Comparison of ENCODE assay signal across 8 cellular contexts in genomic region chr11:61361237-61361636, GRCh38. TPM values are rescaled to one million over a fixed set of nuclear protein-coding genes. Genes with fewer than 3 reads are reported as not detected.
DNase-seq lines count a peak whose midpoint lies in the region; ATAC-seq and TF ChIP-seq lines count a peak whose summit lies in the region.

No MANE protein-coding gene starts in this region.

- H3K9me3 Mint-ChIP-seq in H9 (no peaks in the 10 kb centered on the region; a peak in 1 of 5 replicates), T-cell (no peaks in the 10 kb centered on the region)

- H3K36me3 Mint-ChIP-seq in H9 (ENCODE audit: insufficient read depth in 1 of 3, low read depth in 3 of 3) (peaks cover 17 to 32% (median 21%) of the 10 kb centered on the region in 3 experiments), T-cell (peaks cover 8% of the 10 kb centered on the region)

- no peak overlapping the region for H3K27ac ChIP-seq in H9 (ENCODE audit: insufficient read length, low read depth, low read length)
- H3K27ac ChIP-seq in foreskin keratinocyte: peak overlapping the region; percentile 94

- DNase-seq in H9: no peak
- DNase-seq in T-cell: peak in 1 of 34 experiments; percentile 1
- DNase-seq in foreskin keratinocyte: no peak
- no peak for DNase-seq in NCI-H2081 (lab: John Stamatoyannopoulos, UW)

- peak overlapping the region; percentile 83 for H3K4me2 ChIP-seq in H9 (ENCODE audit: insufficient read depth, insufficient read length, low read length)
- peak overlapping the region; percentile 89 for H3K4me2 ChIP-seq in skeletal muscle satellite cell (ENCODE audit: low read length)

- no peak overlapping the region for H2BK5ac ChIP-seq in H9 (ENCODE audit: insufficient read length, low read length)

- H2AFZ ChIP-seq in H9 (ENCODE audit: low read length): no peak overlapping the region

- H4K20me1 ChIP-seq in H9 (ENCODE audit: control insufficient read depth, insufficient read depth, insufficient read length): no peaks in the 10 kb centered on the region

- POLR2A ChIA-PET in T-cell (lab: Charles Lee): interaction anchor here in 1 of 2 donors (0.5 to 1.1 kb wide), 2 partner anchors 74 to 877 kb away, joined by 3 read pairs; no protein-coding TSS in a partner anchor

- WGBS in H9 (ENCODE audit: extremely low coverage, insufficient read length, low lambda C conversion rate): no CpG with 5 or more reads among the region's 14 CpGs

- no peak overlapping the region for H2BK120ac ChIP-seq in H9 (ENCODE audit: low read depth, low read length, poor library complexity, severe bottlenecking)

- H3K4me1 Mint-ChIP-seq in H9 (peaks cover 13 to 25% of the 10 kb centered on the region in 2 experiments), T-cell (peaks cover 33 to 59% (median 52%) of the 10 kb centered on the region in 3 donors)

- H3K4me1 ChIP-seq in H9 (ENCODE audit: insufficient read depth, low read length) (no peaks in the 10 kb centered on the region), foreskin keratinocyte (peaks cover 10% of the 10 kb centered on the region), skeletal muscle satellite cell (ENCODE audit: control insufficient read depth, insufficient read depth, low read length) (peaks cover 22% of the 10 kb centered on the region)

- no peak overlapping the region for H3T11ph ChIP-seq in H9 (ENCODE audit: low read length)

- TF ChIP-seq CTCF in H9 (conservative IDR thresholded peaks at IDR 0.05): no peak
- TF ChIP-seq CTCF in foreskin keratinocyte (conservative IDR thresholded peaks at IDR 0.05): no peak

- H3K27me3 ChIP-seq in H9 (ENCODE audit: insufficient read depth, low read length) (no peaks in the 10 kb centered on the region), foreskin keratinocyte (no peaks in the 10 kb centered on the region), skeletal muscle satellite cell (ENCODE audit: control insufficient read depth, insufficient read depth, low read length) (no peaks in the 10 kb centered on the region)

- no peak overlapping the region for H4K8ac ChIP-seq in H9 (replicated peaks; ENCODE audit: insufficient read length, low read depth, low read length)

- peak overlapping the region; percentile 85 for H3K9ac ChIP-seq in H9 (ENCODE audit: extremely low read depth, insufficient read length, low read length)
- peak overlapping the region; percentile 94 for H3K9ac ChIP-seq in skeletal muscle satellite cell (ENCODE audit: low read depth, low read length)

- no peaks in the 10 kb centered on the region for H3K9me3 ChIP-seq in H9 (ENCODE audit: control insufficient read depth, low read depth, low read length)
- no peaks in the 10 kb centered on the region for H3K9me3 ChIP-seq in skeletal muscle satellite cell (replicated peaks; ENCODE audit: low read length)

- no peak overlapping the region for H3K18ac ChIP-seq in H9 (ENCODE audit: insufficient read length, low read depth, low read length)

- no peak overlapping the region for H3K4ac ChIP-seq in H9 (ENCODE audit: low read depth, low read length)

- no peak overlapping the region for H2BK15ac ChIP-seq in H9 (ENCODE audit: low read depth, low read length)

- peaks cover 20% of the 10 kb centered on the region for H3K36me3 ChIP-seq in skeletal muscle satellite cell (ENCODE audit: insufficient read depth, low read length)

- no peak overlapping the region for H2BK20ac ChIP-seq in H9 (ENCODE audit: low read depth, low read length, poor library complexity, severe bottlenecking)

- no peak overlapping the region for H2BK12ac ChIP-seq in H9 (ENCODE audit: insufficient read length, low read depth, low read length)

- CTCF ChIA-PET in T-cell (lab: Charles Lee): interaction anchor here (0.5 to 4.5 kb wide), 5 partner anchors 25 to 306 kb away, joined by 3 to 54 read pairs (median 5); partner anchors contain the start of genes DDB1 (in 1 of the 2) and TKFC (in 1 of the 2)

- peak overlapping the region; percentile 87 for H3K4me3 ChIP-seq in skeletal muscle satellite cell (ENCODE audit: low read length)

- peak overlapping the region; percentile 98 to 100 for H3K4me3 Mint-ChIP-seq in H9
- H3K4me3 Mint-ChIP-seq in T-cell: peak overlapping the region; percentile 99 to 100 (median 100)

- H3K27me3 Mint-ChIP-seq in H9 (ENCODE audit: low read depth) (no peaks in the 10 kb centered on the region), T-cell (no peaks in the 10 kb centered on the region)

- peaks cover 6% of the 10 kb centered on the region for H3K23me2 ChIP-seq in H9 (ENCODE audit: insufficient read length, low read depth, low read length, poor library complexity, severe bottlenecking)

- no peak overlapping the region; the same call in 1 of the 2 replicates for H3K14ac ChIP-seq in H9 (ENCODE audit: insufficient read depth, low read length)

- no peak overlapping the region for H4K5ac ChIP-seq in H9 (ENCODE audit: insufficient read length, low read depth, low read length)

- H4K91ac ChIP-seq in H9 (ENCODE audit: insufficient read length, low read depth, low read length): no peak overlapping the region

- H3K23ac ChIP-seq in H9 (ENCODE audit: insufficient read length, low read depth, low read length): no peak overlapping the region

- H2AK5ac ChIP-seq in H9 (ENCODE audit: insufficient read length, low read length): no peak overlapping the region

- peaks cover 2% of the 10 kb centered on the region; the same call in 1 of the 2 replicates for H3K79me2 ChIP-seq in H9 (ENCODE audit: insufficient read depth, low read length)

- H3K27ac Mint-ChIP-seq in H9 (peak overlapping the region in 2 of 3 experiments; percentile 89 to 99; a peak in 4 of 7 replicates), T-cell (peak overlapping the region; percentile 98 to 100)

- H3K79me1 ChIP-seq in H9 (ENCODE audit: insufficient read depth, low read depth, low read length, poor library complexity, severe bottlenecking): no peaks in the 10 kb centered on the region

- ATAC-seq in T-cell (replicated peaks in 1 of 4) (no peak), foreskin keratinocyte (no peak), HG03095 (IDR thresholded peaks at IDR 0.05; ENCODE audit: unreplicated experiment) (no peak), GM19324 (IDR thresholded peaks at IDR 0.05; ENCODE audit: low FRiP score, unreplicated experiment) (no peak), HG02970 (IDR thresholded peaks at IDR 0.05; ENCODE audit: low FRiP score, unreplicated experiment) (no peak)

- H3K56ac ChIP-seq in H9 (ENCODE audit: insufficient read length, low read depth, low read length): no peak overlapping the region

RNA-seq across cellular contexts. Expression of gene CYB561A3, which starts 0.4 kb away (rescaled TPM):
- 21.7 and 23.1 TPM in 2 replicates for total RNA-seq in H9 (2021)
- 10 to 100 TPM; 34.8 to 49.1 (median 47.3) TPM for total RNA-seq in T-cell
- 40.1 and 42.5 TPM in 2 replicates for total RNA-seq in foreskin keratinocyte
- polyA plus RNA-seq in foreskin keratinocyte: 43.0 and 44.7 TPM in 2 replicates
- total RNA-seq in skeletal muscle satellite cell (2012; rRNA removed): 26.0 and 27.1 TPM in 2 replicates

RNA-seq across cellular contexts. Expression of gene TMEM138, which starts 0.9 kb away (rescaled TPM):
- 35.4 and 43.6 TPM in 2 replicates for total RNA-seq in H9 (2021)
- total RNA-seq in T-cell: 10 to 100 TPM; 48.7 to 57.7 (median 56.6) TPM
- 41.4 and 46.2 TPM in 2 replicates for total RNA-seq in foreskin keratinocyte
- polyA plus RNA-seq in foreskin keratinocyte: 74.4 and 78.1 TPM in 2 replicates
- total RNA-seq in skeletal muscle satellite cell (2012; rRNA removed): 19.4 and 20.5 TPM in 2 replicates

RNA-seq across cellular contexts. Expression of gene TKFC, which starts 28.2 kb away (rescaled TPM):
- 59.0 and 65.0 TPM in 2 replicates for total RNA-seq in H9 (2021)
- 10 to 100 TPM; 30.9 to 53.9 (median 46.6) TPM for total RNA-seq in T-cell
- 26.2 and 26.6 TPM in 2 replicates for total RNA-seq in foreskin keratinocyte
- polyA plus RNA-seq in foreskin keratinocyte: 31.4 and 32.4 TPM in 2 replicates
- total RNA-seq in skeletal muscle satellite cell (2012; rRNA removed): 19.4 and 22.8 TPM in 2 replicates

RNA-seq across cellular contexts. Expression of gene DDB1, which starts 28.3 kb away (rescaled TPM):
- total RNA-seq in H9 (2021) (294 and 297 TPM in 2 replicates), T-cell (100 to 1,000 TPM; 165 to 186 (median 176) TPM), foreskin keratinocyte (188 and 189 TPM in 2 replicates)
- 144 and 146 TPM in 2 replicates for polyA plus RNA-seq in foreskin keratinocyte
- total RNA-seq in skeletal muscle satellite cell (2012; rRNA removed): 176 and 187 TPM in 2 replicates

RNA-seq across cellular contexts. Expression of gene TMEM216, which starts 31.1 kb away (rescaled TPM):
- 24.3 and 25.2 TPM in 2 replicates for total RNA-seq in H9 (2021)
- total RNA-seq in T-cell: 10 to 100 TPM in 3 of 5 donors, 1 to 10 TPM in 2; 5.3 to 16.9 (median 12.5) TPM
- 10.6 and 11.6 TPM in 2 replicates for total RNA-seq in foreskin keratinocyte
- 12.0 and 16.7 TPM in 2 replicates for polyA plus RNA-seq in foreskin keratinocyte
- 6.3 and 9.1 TPM in 2 replicates for total RNA-seq in skeletal muscle satellite cell (2012; rRNA removed)
